ENCODE assay signal across 2 cellular contexts in the genomic region with DNA sequence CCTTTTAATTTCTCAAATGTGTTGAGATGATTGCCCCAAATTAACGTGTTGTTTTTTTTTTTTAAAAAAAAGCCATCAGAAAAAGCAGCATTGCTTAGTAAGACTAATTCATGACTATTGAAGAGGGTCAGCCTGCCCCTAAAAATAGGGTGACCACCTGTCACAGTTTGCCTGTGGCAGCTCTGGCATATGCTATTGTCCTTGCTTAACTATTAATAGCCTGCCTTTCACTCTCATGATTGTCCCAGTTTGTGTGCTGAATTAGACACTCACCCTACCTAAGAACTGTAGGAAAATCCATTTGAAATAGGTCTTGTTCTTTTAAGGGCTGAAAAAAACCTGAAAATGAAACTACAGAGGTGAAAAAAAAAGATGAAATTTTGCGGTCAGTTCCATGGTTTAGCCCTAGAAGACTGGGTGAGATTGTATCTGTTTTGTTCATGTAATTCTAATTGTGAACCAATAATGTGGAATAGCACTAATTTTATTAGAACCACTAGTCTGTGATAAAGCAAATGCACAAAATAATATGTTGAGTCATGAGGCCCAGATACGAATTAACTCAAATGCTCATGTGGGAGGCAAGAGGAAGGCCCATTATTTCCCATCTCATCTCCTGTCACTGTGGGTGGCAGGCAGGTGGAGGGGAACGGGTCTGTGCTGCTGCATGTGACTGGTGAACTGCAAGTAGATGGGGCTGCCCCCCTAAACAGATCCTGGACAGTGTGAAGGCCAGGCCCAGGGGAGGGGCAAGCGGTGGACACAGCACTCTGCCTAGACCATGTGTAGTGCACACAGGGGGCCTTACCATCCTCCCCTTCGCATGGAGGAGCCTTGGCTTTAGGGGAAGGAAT.
TF ChIP-seq lines count a peak whose summit lies in the region.

No MANE protein-coding gene starts in this region.

TF ChIP-seq in HEK293, 187 proteins besides CTCF, POLR2A, EP300 and RAD21:
- TF ChIP-seq GLIS2 (tag by site-specific recombination; IDR thresholded peaks at IDR 0.05): no peak
- peak; percentile 59 for TF ChIP-seq GLIS1 (tag by site-specific recombination; IDR thresholded peaks at IDR 0.05)
- no peak for TF ChIP-seq YY2 (tag by site-specific recombination; IDR thresholded peaks at IDR 0.05)
- peak; percentile 66 for TF ChIP-seq ZFHX2 (tag by site-specific recombination; conservative IDR thresholded peaks at IDR 0.05)
- TF ChIP-seq ZNF223 (tag by site-specific recombination; IDR thresholded peaks at IDR 0.05): no peak
- no peak for TF ChIP-seq ZIC2 (tag by site-specific recombination; IDR thresholded peaks at IDR 0.05)
- TF ChIP-seq EGR2 (tag by site-specific recombination; IDR thresholded peaks at IDR 0.05; ENCODE audit: low read depth): 0 out of 2 replicates have a peak, but pooled peaks have one; percentile 30

TF ChIP-seq in K562, 482 proteins besides CTCF, POLR2A, EP300 and RAD21:
- TF ChIP-seq NR4A1 (CRISPR knock-in tag; IDR thresholded peaks at IDR 0.05) (no peak), NR4A1 (tag; IDR thresholded peaks at IDR 0.05) (no peak), TOE1 (IDR thresholded peaks at IDR 0.05; ENCODE audit: borderline replicate concordance) (no peak), TOE1 (CRISPR knock-in tag; IDR thresholded peaks at IDR 0.05; ENCODE audit: borderline replicate concordance, low read depth) (no peak), NFE2 (IDR thresholded peaks at IDR 0.05; ENCODE audit: low read depth) (0 out of 2 replicates have a peak, but pooled peaks have one; percentile 10), ZNF583 (CRISPR knock-in tag; IDR thresholded peaks at IDR 0.05) (no peak), OTX1 (CRISPR knock-in tag; IDR thresholded peaks at IDR 0.05) (no peak)
- TF ChIP-seq, protein P1, sequence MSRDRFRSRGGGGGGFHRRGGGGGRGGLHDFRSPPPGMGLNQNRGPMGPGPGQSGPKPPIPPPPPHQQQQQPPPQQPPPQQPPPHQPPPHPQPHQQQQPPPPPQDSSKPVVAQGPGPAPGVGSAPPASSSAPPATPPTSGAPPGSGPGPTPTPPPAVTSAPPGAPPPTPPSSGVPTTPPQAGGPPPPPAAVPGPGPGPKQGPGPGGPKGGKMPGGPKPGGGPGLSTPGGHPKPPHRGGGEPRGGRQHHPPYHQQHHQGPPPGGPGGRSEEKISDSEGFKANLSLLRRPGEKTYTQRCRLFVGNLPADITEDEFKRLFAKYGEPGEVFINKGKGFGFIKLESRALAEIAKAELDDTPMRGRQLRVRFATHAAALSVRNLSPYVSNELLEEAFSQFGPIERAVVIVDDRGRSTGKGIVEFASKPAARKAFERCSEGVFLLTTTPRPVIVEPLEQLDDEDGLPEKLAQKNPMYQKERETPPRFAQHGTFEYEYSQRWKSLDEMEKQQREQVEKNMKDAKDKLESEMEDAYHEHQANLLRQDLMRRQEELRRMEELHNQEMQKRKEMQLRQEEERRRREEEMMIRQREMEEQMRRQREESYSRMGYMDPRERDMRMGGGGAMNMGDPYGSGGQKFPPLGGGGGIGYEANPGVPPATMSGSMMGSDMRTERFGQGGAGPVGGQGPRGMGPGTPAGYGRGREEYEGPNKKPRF (IDR thresholded peaks at IDR 0.05; ENCODE audit: low read depth, low read length): no peak
